ENCODE assay signal across 9 cellular contexts in the genomic region with DNA sequence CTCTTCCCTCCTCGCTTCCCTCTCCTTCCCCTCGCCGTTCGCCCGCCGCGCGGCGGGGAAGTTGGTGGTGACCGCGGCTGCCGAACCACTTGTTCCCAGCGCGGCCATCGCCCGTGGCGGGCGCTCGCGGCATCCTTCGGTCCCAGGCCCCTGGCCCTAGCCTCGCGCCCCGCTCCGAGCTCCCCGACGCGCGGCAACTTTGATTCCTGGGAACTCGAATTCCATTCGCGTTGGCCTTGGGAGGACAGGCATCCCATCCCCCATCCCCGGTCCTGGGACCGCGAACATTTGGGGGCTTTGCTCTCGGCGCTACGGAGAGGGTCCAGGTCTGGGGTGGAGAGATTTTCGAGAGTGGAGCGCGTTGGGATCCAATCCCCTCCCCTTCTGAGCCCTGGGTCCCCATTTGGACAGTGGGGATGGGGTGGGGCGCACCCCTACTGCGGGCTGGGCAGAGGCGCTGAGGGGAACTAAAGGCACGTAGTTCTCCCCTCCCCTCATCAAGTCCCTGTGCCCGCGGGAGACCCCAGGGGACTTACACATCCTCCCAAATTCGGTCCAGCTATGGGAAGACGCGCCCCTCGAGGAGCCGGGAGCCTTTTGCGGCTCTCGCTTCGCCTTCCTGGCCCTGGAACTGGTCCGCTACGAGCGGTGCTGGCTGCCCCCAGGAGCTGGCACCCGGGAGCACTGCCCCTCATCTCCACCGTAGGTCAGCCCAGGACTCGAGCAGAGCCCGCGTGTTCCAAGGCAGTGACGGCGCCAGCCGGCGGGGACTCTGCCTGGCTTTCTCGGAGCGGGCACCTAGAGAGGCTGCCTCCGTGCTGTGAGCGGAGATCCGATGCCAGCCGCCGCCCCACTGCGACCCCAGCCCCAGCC. TPM values are rescaled to one million over a fixed set of nuclear protein-coding genes. Genes with fewer than 3 reads are reported as not detected.
A peak's percentile ranks its signal among the peaks of the same experiment; 100 is the strongest.
DNase-seq lines count a peak whose midpoint lies in the region; TF ChIP-seq lines count a peak whose summit lies in the region.
"Had no signal": no experiment of that assay in that cellular context is flagged by ENCODE, and none has a peak within 500 bp of the region (broad histone marks: within the 10 kb centered on the region; RNA-seq: fewer than 3 reads in every experiment).

No MANE protein-coding gene starts in this region.

- no peaks in the 10 kb centered on the region for H3K36me3 Mint-ChIP-seq in IgD-negative memory B cell

- TF ChIP-seq POLR2A in esophagus muscularis mucosa (IDR thresholded peaks at IDR 0.05; ENCODE audit: low read depth), result no peak
- no peak for TF ChIP-seq POLR2A in ovary (IDR thresholded peaks at IDR 0.05)

- H3K36me3 ChIP-seq in esophagus muscularis mucosa (no peaks in the 10 kb centered on the region), ovary (no peaks in the 10 kb centered on the region)

- peaks cover 0 to 7% (median 7%) of the 10 kb centered on the region in 3 donors for H3K4me1 Mint-ChIP-seq in IgD-negative memory B cell

- H3K27me3 ChIP-seq in esophagus muscularis mucosa (peaks cover 0 to 36% (median 0%) of the 10 kb centered on the region in 4 donors), ovary (no peaks in the 10 kb centered on the region)

- H3K27ac ChIP-seq in esophagus muscularis mucosa (replicated peaks in 1 of 4) (peak overlapping the region; percentile 77 to 86 (median 79)), ovary (peak overlapping the region; percentile 83 to 88)

- H3K4me1 ChIP-seq in esophagus muscularis mucosa, result peaks cover 20 to 32% (median 26%) of the 10 kb centered on the region in 4 donors
- peaks cover 7% of the 10 kb centered on the region for H3K4me1 ChIP-seq in ovary (ENCODE audit: insufficient read depth)

- peak overlapping the region in 3 of 4 donors; percentile 64 to 86 (median 74) for H3K4me3 Mint-ChIP-seq in IgD-negative memory B cell

- TF ChIP-seq EP300 in esophagus muscularis mucosa (IDR thresholded peaks at IDR 0.05), result no peak
- TF ChIP-seq EP300 in ovary (IDR thresholded peaks at IDR 0.05), result no peak

- H3K9me3 ChIP-seq in esophagus muscularis mucosa (no peaks in the 10 kb centered on the region), ovary (no peaks in the 10 kb centered on the region)

- DNase-seq in CD1c-positive myeloid dendritic cell (ENCODE audit: extremely low spot score), result peak; percentile 74
- DNase-seq in esophagus muscularis mucosa (ENCODE audit: extremely low spot score), result no peak
- DNase-seq in ovary, result peak; percentile 33 to 61 (median 47)
- no peak for DNase-seq in occipital lobe (lab: John Stamatoyannopoulos, UW)
- DNase-seq in NOMO-1 treated with dmso at 0.1 percent for 144 hours (lab: John Stamatoyannopoulos, UW; ENCODE audit: unreplicated experiment), result no peak
- DNase-seq in activated gamma-delta T cell (lab: John Stamatoyannopoulos, UW), result no peak
- DNase-seq in NAMALWA (ENCODE audit: low spot score), result no peak

- peak overlapping the region in 1 of 3 donors; percentile 71 for H3K27ac Mint-ChIP-seq in IgD-negative memory B cell

- no peaks in the 10 kb centered on the region for H3K9me3 Mint-ChIP-seq in IgD-negative memory B cell

- peak overlapping the region; percentile 70 to 85 (median 74) for H3K4me3 ChIP-seq in esophagus muscularis mucosa
- peak overlapping the region; percentile 63 for H3K4me3 ChIP-seq in ovary

- intact Hi-C loops in esophagus muscularis mucosa (cut with DNase I) (loop anchor here (2.0 to 5.0 kb wide), 4 partner anchors 75 to 415 kb away; partner anchors contain the start of gene SLC29A3), ovary (cut with DNase I) (loop anchor here (2.0 to 10.0 kb wide), 7 partner anchors 170 to 377 kb away; partner anchors contain the start of gene VSIR (in 1 of the 4))

- peaks cover 32% of the 10 kb centered on the region for H3K27me3 Mint-ChIP-seq in IgD-negative memory B cell

- whole genome bisulfite sequencing in esophagus muscularis mucosa, result 1% methylated on average over 28 of the region's 75 CpGs
- 0 to 1% (median 1%) methylated on average over 57 to 75 of the region's 75 CpGs for WGBS in ovary, 3 donors

- TF ChIP-seq CTCF in esophagus muscularis mucosa (IDR thresholded peaks at IDR 0.05), result no peak
- no peak for TF ChIP-seq CTCF in ovary (IDR thresholded peaks at IDR 0.05)

RNA-seq across cellular contexts. Expression of gene CDH23, which starts 0.9 kb away (rescaled TPM):
- not detected for polyA plus RNA-seq in IgD-negative memory B cell
- 10 to 100 TPM; 14.4 to 29.6 (median 19.7) TPM for total RNA-seq in esophagus muscularis mucosa
- 100 to 1,000 TPM in 1 of 7 donors, 10 to 100 TPM in 5, 1 to 10 TPM in 1; 7.5 to 108 (median 40.5) TPM for total RNA-seq in ovary
- polyA plus RNA-seq in ovary, result 10 to 100 TPM; 10.9 to 13.3 TPM
- total RNA-seq in occipital lobe, result 1.2 TPM
- total RNA-seq: bronchial epithelial cell had no signal

Comparison
In these comparisons a context has a peak if more than half of its experiments do, and no peak if none do; other contexts are left out.
1. DNase-seq: peak in CD1c-positive myeloid dendritic cell (single experiment) and ovary (5 of 5); none in esophagus muscularis mucosa (single experiment), occipital lobe (single experiment), NOMO-1 treated with dmso at 0.1 percent for 144 hours (single experiment), activated gamma-delta T cell (single experiment) and NAMALWA (single experiment).